ENCODE assay signal across 9 cellular contexts in the genomic region with DNA sequence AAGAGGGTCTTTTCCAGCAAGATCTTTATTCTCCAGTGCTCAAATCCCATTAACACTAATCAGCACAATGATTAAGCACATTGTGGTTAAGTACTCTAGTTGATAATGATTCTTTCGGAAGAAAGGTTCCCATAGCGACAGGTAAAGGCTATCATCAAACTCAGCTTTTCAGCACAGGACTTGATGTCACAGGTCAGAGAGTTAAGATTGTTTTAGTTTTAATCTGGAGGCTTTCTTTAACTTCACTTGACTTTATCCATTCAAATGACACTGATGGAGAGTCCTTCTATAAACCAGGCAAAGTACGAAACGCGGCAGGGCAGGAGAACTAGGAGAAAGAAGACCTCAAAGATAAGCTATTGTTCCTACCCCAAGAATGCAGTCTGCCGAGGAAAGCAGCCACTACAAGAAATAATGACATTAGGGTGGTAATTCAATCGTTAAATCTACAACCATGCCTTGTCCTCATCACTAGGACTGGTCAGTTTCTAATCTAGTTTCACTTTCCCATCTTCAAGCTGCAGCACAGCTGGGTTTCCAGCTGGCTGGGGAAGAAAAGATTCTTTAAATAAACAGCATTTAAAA. TPM values are rescaled to one million over a fixed set of nuclear protein-coding genes. Genes with fewer than 3 reads are reported as not detected.
DNase-seq lines count a peak whose midpoint lies in the region; ATAC-seq and TF ChIP-seq lines count a peak whose summit lies in the region.
"Had no signal": no experiment of that assay in that cellular context is flagged by ENCODE, and none has a peak within 500 bp of the region (broad histone marks: within the 10 kb centered on the region; RNA-seq: fewer than 3 reads in every experiment).

No MANE protein-coding gene starts in this region.

- H3K4me3 Mint-ChIP-seq in activated B cell treated with CpG ODN at 0.5 μM for 24 hours, result peak overlapping the region; percentile 12
- H3K4me3 Mint-ChIP-seq: activated naive CD4-positive, alpha-beta T cell treated with anti-CD3 and anti-CD28 coated beads, Interleukin-2, amount 50 U/mL, for 24 hours had no signal

- H3K36me3 ChIP-seq in left lung (no peaks in the 10 kb centered on the region), vagina (no peaks in the 10 kb centered on the region)

- no peaks in the 10 kb centered on the region for H3K9me3 Mint-ChIP-seq in activated B cell treated with CpG ODN at 0.5 μM for 24 hours
- H3K9me3 Mint-ChIP-seq: activated naive CD4-positive, alpha-beta T cell treated with anti-CD3 and anti-CD28 coated beads, Interleukin-2, amount 50 U/mL, for 24 hours had no signal

- intact Hi-C loops in activated B cell treated with CpG ODN at 0.5 μM for 24 hours (cut with micrococcal nuclease), result no loop called here
- intact Hi-C loops in left lung (cut with DNase I), result no loop called here
- intact Hi-C loops in vagina (cut with DNase I), result no loop called here

- peak overlapping the region; percentile 57 for H3K4me3 ChIP-seq in AG04449 (ENCODE audit: low read depth, low read length)
- peak overlapping the region in 1 of 2 donors; percentile 30 for H3K4me3 ChIP-seq in left lung
- peak overlapping the region; percentile 33 to 46 for H3K4me3 ChIP-seq in vagina

- H3K27me3 Mint-ChIP-seq in activated B cell treated with CpG ODN at 0.5 μM for 24 hours, result peaks cover 48% of the 10 kb centered on the region

- POLR2A ChIA-PET in AG04449 (lab: Yijun Ruan, JAX) (no interaction called here), activated B cell treated with CpG ODN at 0.5 μM for 24 hours (lab: Charles Lee) (no interaction called here)

- H3K4me1 ChIP-seq in left lung (peaks cover 0 to 38% of the 10 kb centered on the region in 2 donors), vagina (peaks cover 10% of the 10 kb centered on the region)

- H3K27me3 ChIP-seq in left lung, result peaks cover 2 to 27% of the 10 kb centered on the region in 2 donors
- no peaks in the 10 kb centered on the region for H3K27me3 ChIP-seq in vagina

- H3K4me1 Mint-ChIP-seq in activated B cell treated with CpG ODN at 0.5 μM for 24 hours, result peaks cover 20% of the 10 kb centered on the region

- H3K27ac ChIP-seq in left lung (no peak overlapping the region), vagina (no peak overlapping the region)

- CTCF ChIA-PET in AG04449 (lab: Yijun Ruan, JAX) (interaction anchor here (0.7 to 1.7 kb wide), 3 partner anchors 9 to 107 kb away, joined by 3 to 4 read pairs (median 3); no protein-coding TSS in a partner anchor), activated B cell treated with CpG ODN at 0.5 μM for 24 hours (lab: Charles Lee) (interaction anchor here (0.8 kb wide), 1 partner anchor 70 kb away, joined by 3 read pairs; no protein-coding TSS in a partner anchor)

- H3K36me3 Mint-ChIP-seq in activated B cell treated with CpG ODN at 0.5 μM for 24 hours (ENCODE audit: low read depth), result no peaks in the 10 kb centered on the region
- H3K36me3 Mint-ChIP-seq: activated naive CD4-positive, alpha-beta T cell treated with anti-CD3 and anti-CD28 coated beads, Interleukin-2, amount 50 U/mL, for 24 hours had no signal

- no peak for DNase-seq in AG04449 (ENCODE audit: low read depth, low spot score)
- peak; percentile 59 for DNase-seq in GM20000 (ENCODE audit: low spot score)
- DNase-seq in activated B cell treated with CpG ODN at 0.5 μM for 24 hours, result no peak
- no peak for DNase-seq in left lung
- no peak for DNase-seq in vagina (ENCODE audit: extremely low spot score in 2 of 2)
- DNase-seq in activated T-cell treated with anti-CD3 and anti-CD28 coated beads, Interleukin-2, amount 50 U/mL, for 1 hour, result no peak
- DNase-seq in effector CD8-positive, alpha-beta T cell (lab: John Stamatoyannopoulos, UW), result no peak

- ATAC-seq in activated B cell treated with CpG ODN at 0.5 μM for 24 hours (ENCODE audit: low read depth), result no peak
- peak; percentile 35 for ATAC-seq in left lung
- no peak for ATAC-seq in HG02970 (IDR thresholded peaks at IDR 0.05; ENCODE audit: low FRiP score, unreplicated experiment)

- TF ChIP-seq POLR2A in vagina (IDR thresholded peaks at IDR 0.05), result no peak

- no peak overlapping the region for H3K27ac Mint-ChIP-seq in activated B cell treated with CpG ODN at 0.5 μM for 24 hours
- H3K27ac Mint-ChIP-seq: activated naive CD4-positive, alpha-beta T cell treated with anti-CD3 and anti-CD28 coated beads, Interleukin-2, amount 50 U/mL, for 24 hours had no signal

- TF ChIP-seq CTCF in AG04449 (IDR thresholded peaks at IDR 0.05; ENCODE audit: insufficient read depth, low read length, missing control alignments) (no peak), GM20000 (IDR thresholded peaks at IDR 0.05; ENCODE audit: extremely low read depth, missing control alignments) (no peak), activated B cell treated with CpG ODN at 0.5 μM for 24 hours (IDR thresholded peaks at IDR 0.05) (no peak), left lung (IDR thresholded peaks at IDR 0.05) (no peak), vagina (IDR thresholded peaks at IDR 0.05) (no peak)

- H3K9me3 ChIP-seq in left lung (no peaks in the 10 kb centered on the region), vagina (no peaks in the 10 kb centered on the region)

RNA-seq across cellular contexts. Expression of a gene that starts 4.6 kb away (rescaled TPM):
- 0.07 TPM in 1 of 2 replicates, not detected in the other for total RNA-seq in activated B cell treated with CpG ODN at 0.5 μM for 24 hours
- under 1 TPM; 0.68 to 0.85 TPM for total RNA-seq in left lung
- total RNA-seq in vagina, result 5.2 TPM
